In genomic region chr9:111294691-111295451, GRCh38 we compare ENCODE assay signal across 23 cellular contexts. TPM values are rescaled to one million over a fixed set of nuclear protein-coding genes. Genes with fewer than 3 reads are reported as not detected.
DNase-seq lines count a peak whose midpoint lies in the region; TF ChIP-seq lines count a peak whose summit lies in the region.
"Had no signal": no experiment of that assay in that cellular context is flagged by ENCODE, and none has a peak within 500 bp of the region (broad histone marks: within the 10 kb centered on the region; RNA-seq: fewer than 3 reads in every experiment).

No MANE protein-coding gene starts in this region.

- peak; percentile 63 for DNase-seq in COLO829 (ENCODE audit: low spot score)
- peak; percentile 52 for DNase-seq in foreskin melanocyte
- peak; percentile 48 for DNase-seq in middle frontal gyrus (ENCODE audit: extremely low spot score, low spot score)
- no peak for DNase-seq in smooth muscle cell (lab: John Stamatoyannopoulos, UW; ENCODE audit: unreplicated experiment)
- no peak for DNase-seq in islet precursor cell
- DNase-seq in NCI-H1105 (lab: John Stamatoyannopoulos, UW), result no peak
- no peak for DNase-seq in coronary artery (ENCODE audit: low spot score)
- no peak for DNase-seq in GDM1 (lab: John Stamatoyannopoulos, UW)
- DNase-seq: 8988T; CD8-positive, alpha-beta T cell; DND-41; HFFc6; KG1; NCI-H1436 treated with DMSO at 0.1 percent for 48 hours; NCI-H2029 treated with DMSO at 0.1 percent for 48 hours; NCI-H2171 treated with DMSO at 0.1 percent for 48 hours; NCI-H774; SJCRH30 had no signal

- H2AFZ ChIP-seq in smooth muscle cell (ENCODE audit: low read depth), result peak overlapping the region; percentile 23

- H3K27ac ChIP-seq in smooth muscle cell (ENCODE audit: low read depth) (no peak overlapping the region), coronary artery (no peak overlapping the region)
- H3K27ac ChIP-seq: BLaER1, RWPE1, SJCRH30 had no signal

- H3K4me1 ChIP-seq in smooth muscle cell (ENCODE audit: low read depth), result peaks cover 9% of the 10 kb centered on the region
- H3K4me1 ChIP-seq: BLaER1 had no signal

- H3F3A ChIP-seq in smooth muscle cell (ENCODE audit: low read depth), result no peaks in the 10 kb centered on the region

- no peak overlapping the region for H3K4me3 ChIP-seq in smooth muscle cell
- no peak overlapping the region for H3K4me3 ChIP-seq in coronary artery
- H3K4me3 ChIP-seq: BLaER1, GM12878, SJCRH30 had no signal

- no peaks in the 10 kb centered on the region for H3K36me3 ChIP-seq in smooth muscle cell (ENCODE audit: low read depth)
- H3K36me3 ChIP-seq: BLaER1, SJCRH30 had no signal

- H3K9ac ChIP-seq in smooth muscle cell (ENCODE audit: low read depth), result no peak overlapping the region
- H3K9ac ChIP-seq: BLaER1 had no signal

- no peak overlapping the region for H3K4me2 ChIP-seq in smooth muscle cell
- H3K4me2 ChIP-seq: BLaER1 had no signal

- H3K9me3 ChIP-seq in smooth muscle cell (replicated peaks; ENCODE audit: low read depth), result no peaks in the 10 kb centered on the region
- H3K9me3 ChIP-seq: BLaER1 had no signal

- WGBS in smooth muscle cell (ENCODE audit: low lambda C conversion rate), result 96% methylated on average over 2 of the region's 2 CpGs

- no peaks in the 10 kb centered on the region for H3K79me2 ChIP-seq in smooth muscle cell (ENCODE audit: low read depth)

- H3K27me3 ChIP-seq in smooth muscle cell (ENCODE audit: low read depth), result no peaks in the 10 kb centered on the region
- H3K27me3 ChIP-seq: BLaER1, SJCRH30 had no signal

- TF ChIP-seq CTCF in smooth muscle cell (IDR thresholded peaks at IDR 0.05; ENCODE audit: borderline replicate concordance, insufficient read depth, poor library complexity, severe bottlenecking) (no peak), coronary artery (IDR thresholded peaks at IDR 0.05) (no peak)

- H4K20me1 ChIP-seq in smooth muscle cell (ENCODE audit: low read depth), result no peaks in the 10 kb centered on the region
- H4K20me1 ChIP-seq: BLaER1 had no signal

RNA-seq across cellular contexts. Expression of gene OR2K2, which starts 35.2 kb away (rescaled TPM):
- 0.13 TPM in 1 of 2 replicates, not detected in the other for total RNA-seq in smooth muscle cell
- not detected in 2 replicates for polyA plus RNA-seq in smooth muscle cell
- total RNA-seq: CD8-positive, alpha-beta T cell; GM12878; H4; HFFc6; NCI-H460; SJCRH30 had no signal

Comparison
In these comparisons a context has a peak if more than half of its experiments do, and no peak if none do; other contexts are left out.
1. DNase-seq: peak in COLO829 (single experiment), foreskin melanocyte (single experiment) and middle frontal gyrus (single experiment); none in smooth muscle cell (single experiment), islet precursor cell (single experiment), NCI-H1105 (single experiment), coronary artery (single experiment) and GDM1 (single experiment).